ENCODE assay signal across 8 cellular contexts in genomic region chr5:179732412-179732917, GRCh38. TPM values are rescaled to one million over a fixed set of nuclear protein-coding genes. Genes with fewer than 3 reads are reported as not detected.
DNase-seq lines count a peak whose midpoint lies in the region; ATAC-seq and TF ChIP-seq lines count a peak whose summit lies in the region.

A gene with protein sequence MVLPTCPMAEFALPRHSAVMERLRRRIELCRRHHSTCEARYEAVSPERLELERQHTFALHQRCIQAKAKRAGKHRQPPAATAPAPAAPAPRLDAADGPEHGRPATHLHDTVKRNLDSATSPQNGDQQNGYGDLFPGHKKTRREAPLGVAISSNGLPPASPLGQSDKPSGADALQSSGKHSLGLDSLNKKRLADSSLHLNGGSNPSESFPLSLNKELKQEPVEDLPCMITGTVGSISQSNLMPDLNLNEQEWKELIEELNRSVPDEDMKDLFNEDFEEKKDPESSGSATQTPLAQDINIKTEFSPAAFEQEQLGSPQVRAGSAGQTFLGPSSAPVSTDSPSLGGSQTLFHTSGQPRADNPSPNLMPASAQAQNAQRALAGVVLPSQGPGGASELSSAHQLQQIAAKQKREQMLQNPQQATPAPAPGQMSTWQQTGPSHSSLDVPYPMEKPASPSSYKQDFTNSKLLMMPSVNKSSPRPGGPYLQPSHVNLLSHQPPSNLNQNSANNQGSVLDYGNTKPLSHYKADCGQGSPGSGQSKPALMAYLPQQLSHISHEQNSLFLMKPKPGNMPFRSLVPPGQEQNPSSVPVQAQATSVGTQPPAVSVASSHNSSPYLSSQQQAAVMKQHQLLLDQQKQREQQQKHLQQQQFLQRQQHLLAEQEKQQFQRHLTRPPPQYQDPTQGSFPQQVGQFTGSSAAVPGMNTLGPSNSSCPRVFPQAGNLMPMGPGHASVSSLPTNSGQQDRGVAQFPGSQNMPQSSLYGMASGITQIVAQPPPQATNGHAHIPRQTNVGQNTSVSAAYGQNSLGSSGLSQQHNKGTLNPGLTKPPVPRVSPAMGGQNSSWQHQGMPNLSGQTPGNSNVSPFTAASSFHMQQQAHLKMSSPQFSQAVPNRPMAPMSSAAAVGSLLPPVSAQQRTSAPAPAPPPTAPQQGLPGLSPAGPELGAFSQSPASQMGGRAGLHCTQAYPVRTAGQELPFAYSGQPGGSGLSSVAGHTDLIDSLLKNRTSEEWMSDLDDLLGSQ (plus strand): TSS chr5:179732822. CDS start chr5:179733113, 291 bp downstream.

- WGBS in testis, 2 donors = 0% methylated on average over 10 to 41 of the region's 41 CpGs

- H3K36me3 Mint-ChIP-seq in activated naive CD8-positive, alpha-beta T cell = peaks cover 10% of the 10 kb centered on the region

- H3K27me3 ChIP-seq in testis = no peaks in the 10 kb centered on the region

- TF ChIP-seq CTCF in GM10248 (IDR thresholded peaks at IDR 0.05; ENCODE audit: control extremely low read depth, extremely low read depth, low read depth, missing control alignments) = no peak
- no peak for TF ChIP-seq CTCF in omental fat pad (IDR thresholded peaks at IDR 0.05)
- TF ChIP-seq CTCF in testis (IDR thresholded peaks at IDR 0.05) = no peak

- peak within 1 kb of the TSS; percentile 96 for H3K27ac Mint-ChIP-seq in activated naive CD8-positive, alpha-beta T cell

- peaks cover 28% of the 10 kb centered on the region for H3K4me1 ChIP-seq in testis

- CTCF ChIA-PET in GM10248 (lab: Yijun Ruan, JAX) = interaction anchor here (1.5 kb wide), 1 partner anchor 30 kb away, joined by 11 read pairs; no protein-coding TSS in a partner anchor

- intact Hi-C loops in testis (cut with DNase I; ENCODE audit: low total_unique reads) = no loop called here

- peak within 1 kb of the TSS; percentile 75 to 92 for H3K4me3 ChIP-seq in testis

- peak; percentile 99 for DNase-seq in GM10248 (ENCODE audit: extremely low spot score)
- DNase-seq in NCI-H1105 (lab: John Stamatoyannopoulos, UW) = peak; percentile 93
- DNase-seq in SKM-1 treated with dmso at 0.1 percent for 144 hours (lab: John Stamatoyannopoulos, UW; ENCODE audit: unreplicated experiment) = peak; percentile 99
- peak; percentile 98 for DNase-seq in glomerular endothelial cell (ENCODE audit: extremely low read depth, low read depth, low spot score)
- DNase-seq in omental fat pad (ENCODE audit: low spot score) = peak; percentile 97
- DNase-seq in testis = peak; percentile 100

- POLR2A ChIA-PET in GM10248 (lab: Yijun Ruan, JAX) = interaction anchor here (0.6 to 1.7 kb wide), 4 partner anchors 88 to 162 kb away, joined by 3 to 10 read pairs (median 4); partner anchors contain the start of genes HNRNPH1 and SQSTM1

- H3K36me3 ChIP-seq in testis (ENCODE audit: low read depth, missing control alignments) = no peaks in the 10 kb centered on the region

- H3K27me3 Mint-ChIP-seq in activated naive CD8-positive, alpha-beta T cell = no peaks in the 10 kb centered on the region

- H3K27ac ChIP-seq in testis = peak within 1 kb of the TSS; percentile 46 to 99

- H3K9me3 Mint-ChIP-seq in activated naive CD8-positive, alpha-beta T cell (ENCODE audit: low read depth) = no peaks in the 10 kb centered on the region

- ATAC-seq in HG02623 (IDR thresholded peaks at IDR 0.05; ENCODE audit: unreplicated experiment) = peak; percentile 95
- peak; percentile 99 for ATAC-seq in omental fat pad (ENCODE audit: low FRiP score)

- H3K4me3 Mint-ChIP-seq in activated naive CD8-positive, alpha-beta T cell = peak within 1 kb of the TSS; percentile 95

- TF ChIP-seq POLR2A in testis (IDR thresholded peaks at IDR 0.05) = peak; percentile 43

- no peaks in the 10 kb centered on the region for H3K9me3 ChIP-seq in testis

- H3K4me1 Mint-ChIP-seq in activated naive CD8-positive, alpha-beta T cell (ENCODE audit: low read depth) = peaks cover 45% of the 10 kb centered on the region

RNA-seq across cellular contexts. Expression of the gene that starts here (rescaled TPM):
- 21.7 and 25.1 TPM in 2 replicates for total RNA-seq in glomerular endothelial cell
- 10 to 100 TPM; 12.6 to 28.1 (median 21.1) TPM for total RNA-seq in omental fat pad
- total RNA-seq in testis = 10 to 100 TPM; 52.5 to 60.7 TPM
- 23.5 TPM for polyA plus RNA-seq in testis (ENCODE audit: insufficient read depth, low read depth, low replicate concordance)

Comparison
In these comparisons a context has a peak if more than half of its experiments do, and no peak if none do; other contexts are left out.
1. Peak in every context shown above with its lines: DNase-seq, ATAC-seq, H3K4me3 ChIP-seq and H3K27ac ChIP-seq.